In genomic region chr5:1743769-1744085, GRCh38 we compare ENCODE assay signal across 16 cellular contexts. TPM values are rescaled to one million over a fixed set of nuclear protein-coding genes. Genes with fewer than 3 reads are reported as not detected.
DNase-seq lines count a peak whose midpoint lies in the region; ATAC-seq and TF ChIP-seq lines count a peak whose summit lies in the region.
"Had no signal": no experiment of that assay in that cellular context is flagged by ENCODE, and none has a peak within 500 bp of the region (broad histone marks: within the 10 kb centered on the region; RNA-seq: fewer than 3 reads in every experiment).

No MANE protein-coding gene starts in this region.

- H3K9me3 ChIP-seq in parathyroid adenoma (ENCODE audit: control insufficient read depth, low read length) (no peaks in the 10 kb centered on the region), upper lobe of right lung (peaks cover 4% of the 10 kb centered on the region), esophagus muscularis mucosa (peaks cover 0 to 29% (median 13%) of the 10 kb centered on the region in 4 donors)

- CTCF ChIA-PET in WTC11 (lab: Charles Lee) = interaction anchor here (1.0 kb wide), 1 partner anchor 20 kb away, joined by 3 read pairs; no protein-coding TSS in a partner anchor

- H3K36me3 ChIP-seq in parathyroid adenoma (ENCODE audit: control insufficient read depth, insufficient read depth, low read length) = no peaks in the 10 kb centered on the region
- H3K36me3 ChIP-seq in upper lobe of right lung = no peaks in the 10 kb centered on the region
- H3K36me3 ChIP-seq in esophagus muscularis mucosa = no peaks in the 10 kb centered on the region

- 62% methylated on average over 4 of the region's 5 CpGs for WGBS in esophagus muscularis mucosa

- DNase-seq in cardiac septum (ENCODE audit: low spot score) (peak; percentile 75), Right ventricle myocardium inferior (ENCODE audit: missing footprints) (no peak), WTC11 (ENCODE audit: low spot score) (peak; percentile 1), upper lobe of right lung (peak; percentile 23), esophagus muscularis mucosa (ENCODE audit: extremely low spot score) (no peak)
- DNase-seq in stimulated activated effector memory CD8-positive, alpha-beta T cell treated with anti-CD3 and anti-CD28 coated beads, Interleukin-12 subunit alpha, Interleukin-12 subunit beta, amount 100 ng/mL, for 72 hours (ENCODE audit: low spot score in 2 of 2) = no peak
- DNase-seq: DMS79 treated with DMSO at 0.1 percent for 48 hours, NCI-H1105 treated with DMSO at 0.1 percent for 48 hours, NCI-H1694, NCI-H510A, NCI-H774, SHP77 treated with DMSO at 0.1 percent for 48 hours had no signal

- H3K9ac ChIP-seq in parathyroid adenoma = no peak overlapping the region

- TF ChIP-seq CTCF in WTC11 (IDR thresholded peaks at IDR 0.05) (no peak), parathyroid adenoma (IDR thresholded peaks at IDR 0.05) (no peak), upper lobe of right lung (IDR thresholded peaks at IDR 0.05) (no peak), esophagus muscularis mucosa (IDR thresholded peaks at IDR 0.05) (no peak)

- H2AFZ ChIP-seq in parathyroid adenoma = peak overlapping the region; percentile 22
- H2AFZ ChIP-seq: GM23338 had no signal

- H3K4me3 ChIP-seq in parathyroid adenoma (ENCODE audit: low read depth, low read length) (no peak overlapping the region), upper lobe of right lung (no peak overlapping the region), esophagus muscularis mucosa (no peak overlapping the region)
- H3K4me3 ChIP-seq: GM23338, K562 had no signal

- POLR2A ChIA-PET in WTC11 (lab: Charles Lee) = no interaction called here

- ATAC-seq in Right ventricle myocardium inferior (no peak), WTC11 (no peak), upper lobe of right lung (no peak)
- no peak for ATAC-seq in stimulated activated effector memory CD8-positive, alpha-beta T cell treated with anti-CD3 and anti-CD28 coated beads, Interleukin-12 subunit alpha, Interleukin-12 subunit beta, amount 100 ng/mL, for 72 hours
- ATAC-seq: GM23338, K562 had no signal

- no peaks in the 10 kb centered on the region for H3K79me2 ChIP-seq in parathyroid adenoma

- no peak overlapping the region for H3K27ac Mint-ChIP-seq in WTC11
- H3K27ac Mint-ChIP-seq in stimulated activated effector memory CD8-positive, alpha-beta T cell treated with anti-CD3 and anti-CD28 coated beads, Interleukin-12 subunit alpha, Interleukin-12 subunit beta, amount 100 ng/mL, for 72 hours = no peak overlapping the region
- H3K27ac Mint-ChIP-seq: GM23338 had no signal

- H3K27me3 ChIP-seq in parathyroid adenoma (ENCODE audit: control insufficient read depth, insufficient read depth, low read length) (no peaks in the 10 kb centered on the region), upper lobe of right lung (no peaks in the 10 kb centered on the region), esophagus muscularis mucosa (peaks cover 0 to 29% (median 0%) of the 10 kb centered on the region in 4 donors)

- H3K4me2 ChIP-seq in parathyroid adenoma (ENCODE audit: low read length) = no peak overlapping the region
- H3K4me2 ChIP-seq: GM23338 had no signal

- peaks cover 15% of the 10 kb centered on the region for H3K36me3 Mint-ChIP-seq in WTC11
- no peaks in the 10 kb centered on the region for H3K36me3 Mint-ChIP-seq in stimulated activated effector memory CD8-positive, alpha-beta T cell treated with anti-CD3 and anti-CD28 coated beads, Interleukin-12 subunit alpha, Interleukin-12 subunit beta, amount 100 ng/mL, for 72 hours

- no peak for TF ChIP-seq EP300 in esophagus muscularis mucosa (IDR thresholded peaks at IDR 0.05)

- H3K9me3 Mint-ChIP-seq in WTC11 = peaks cover 35% of the 10 kb centered on the region
- peaks cover 7% of the 10 kb centered on the region for H3K9me3 Mint-ChIP-seq in stimulated activated effector memory CD8-positive, alpha-beta T cell treated with anti-CD3 and anti-CD28 coated beads, Interleukin-12 subunit alpha, Interleukin-12 subunit beta, amount 100 ng/mL, for 72 hours

- H3K27me3 Mint-ChIP-seq in WTC11 (ENCODE audit: low read depth) = peaks cover 4% of the 10 kb centered on the region; the same call in 1 of the 2 replicates

- no peak overlapping the region for H3K27ac ChIP-seq in parathyroid adenoma
- H3K27ac ChIP-seq in upper lobe of right lung = no peak overlapping the region
- H3K27ac ChIP-seq in esophagus muscularis mucosa (replicated peaks in 1 of 4) = no peak overlapping the region
- H3K27ac ChIP-seq: C4-2B had no signal

- H3K4me1 ChIP-seq in parathyroid adenoma (no peaks in the 10 kb centered on the region), upper lobe of right lung (no peaks in the 10 kb centered on the region), esophagus muscularis mucosa (no peaks in the 10 kb centered on the region)

- H3K4me1 Mint-ChIP-seq in WTC11 = no peaks in the 10 kb centered on the region
- H3K4me1 Mint-ChIP-seq in stimulated activated effector memory CD8-positive, alpha-beta T cell treated with anti-CD3 and anti-CD28 coated beads, Interleukin-12 subunit alpha, Interleukin-12 subunit beta, amount 100 ng/mL, for 72 hours = no peaks in the 10 kb centered on the region
- H3K4me1 Mint-ChIP-seq: GM23338 had no signal

- intact Hi-C loops in cardiac septum (cut with DNase I) = no loop called here
- intact Hi-C loops in Right ventricle myocardium inferior (cut with DNase I) = no loop called here
- intact Hi-C loops in upper lobe of right lung (cut with DNase I) = no loop called here
- intact Hi-C loops in esophagus muscularis mucosa (cut with DNase I) = no loop called here

- H3K4me3 Mint-ChIP-seq in WTC11 = no peak overlapping the region
- no peak overlapping the region for H3K4me3 Mint-ChIP-seq in stimulated activated effector memory CD8-positive, alpha-beta T cell treated with anti-CD3 and anti-CD28 coated beads, Interleukin-12 subunit alpha, Interleukin-12 subunit beta, amount 100 ng/mL, for 72 hours
- H3K4me3 Mint-ChIP-seq: GM23338 had no signal

- no peak for TF ChIP-seq POLR2A in esophagus muscularis mucosa (IDR thresholded peaks at IDR 0.05; ENCODE audit: low read depth)

TF ChIP-seq in WTC11, 78 proteins besides CTCF, POLR2A, EP300 and RAD21 (continues in another document):
- TF ChIP-seq ETV6 (CRISPR knock-in tag; IDR thresholded peaks at IDR 0.05) (no peak), GRHL2 (CRISPR knock-in tag; IDR thresholded peaks at IDR 0.05; ENCODE audit: insufficient replicate concordance, severe bottlenecking) (no peak), NFATC4 (CRISPR knock-in tag; IDR thresholded peaks at IDR 0.05) (no peak), JUN (CRISPR knock-in tag; IDR thresholded peaks at IDR 0.05) (no peak), CDX4 (CRISPR knock-in tag; IDR thresholded peaks at IDR 0.05; ENCODE audit: borderline replicate concordance) (no peak), CREM (CRISPR knock-in tag; IDR thresholded peaks at IDR 0.05) (no peak), ELF4 (CRISPR knock-in tag; IDR thresholded peaks at IDR 0.05; ENCODE audit: low read depth) (no peak)
- TF ChIP-seq, protein P1, sequence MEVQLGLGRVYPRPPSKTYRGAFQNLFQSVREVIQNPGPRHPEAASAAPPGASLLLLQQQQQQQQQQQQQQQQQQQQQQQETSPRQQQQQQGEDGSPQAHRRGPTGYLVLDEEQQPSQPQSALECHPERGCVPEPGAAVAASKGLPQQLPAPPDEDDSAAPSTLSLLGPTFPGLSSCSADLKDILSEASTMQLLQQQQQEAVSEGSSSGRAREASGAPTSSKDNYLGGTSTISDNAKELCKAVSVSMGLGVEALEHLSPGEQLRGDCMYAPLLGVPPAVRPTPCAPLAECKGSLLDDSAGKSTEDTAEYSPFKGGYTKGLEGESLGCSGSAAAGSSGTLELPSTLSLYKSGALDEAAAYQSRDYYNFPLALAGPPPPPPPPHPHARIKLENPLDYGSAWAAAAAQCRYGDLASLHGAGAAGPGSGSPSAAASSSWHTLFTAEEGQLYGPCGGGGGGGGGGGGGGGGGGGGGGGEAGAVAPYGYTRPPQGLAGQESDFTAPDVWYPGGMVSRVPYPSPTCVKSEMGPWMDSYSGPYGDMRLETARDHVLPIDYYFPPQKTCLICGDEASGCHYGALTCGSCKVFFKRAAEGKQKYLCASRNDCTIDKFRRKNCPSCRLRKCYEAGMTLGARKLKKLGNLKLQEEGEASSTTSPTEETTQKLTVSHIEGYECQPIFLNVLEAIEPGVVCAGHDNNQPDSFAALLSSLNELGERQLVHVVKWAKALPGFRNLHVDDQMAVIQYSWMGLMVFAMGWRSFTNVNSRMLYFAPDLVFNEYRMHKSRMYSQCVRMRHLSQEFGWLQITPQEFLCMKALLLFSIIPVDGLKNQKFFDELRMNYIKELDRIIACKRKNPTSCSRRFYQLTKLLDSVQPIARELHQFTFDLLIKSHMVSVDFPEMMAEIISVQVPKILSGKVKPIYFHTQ (CRISPR knock-in tag; IDR thresholded peaks at IDR 0.05) = no peak
- TF ChIP-seq, protein P2, sequence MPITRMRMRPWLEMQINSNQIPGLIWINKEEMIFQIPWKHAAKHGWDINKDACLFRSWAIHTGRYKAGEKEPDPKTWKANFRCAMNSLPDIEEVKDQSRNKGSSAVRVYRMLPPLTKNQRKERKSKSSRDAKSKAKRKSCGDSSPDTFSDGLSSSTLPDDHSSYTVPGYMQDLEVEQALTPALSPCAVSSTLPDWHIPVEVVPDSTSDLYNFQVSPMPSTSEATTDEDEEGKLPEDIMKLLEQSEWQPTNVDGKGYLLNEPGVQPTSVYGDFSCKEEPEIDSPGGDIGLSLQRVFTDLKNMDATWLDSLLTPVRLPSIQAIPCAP (CRISPR knock-in tag; IDR thresholded peaks at IDR 0.05) = no peak

RNA-seq across cellular contexts. Expression of gene MRPL36, which starts 55.9 kb away (rescaled TPM):
- total RNA-seq in cardiac septum (43.2 TPM), Right ventricle myocardium inferior (62.3 TPM), WTC11 (2021) (52.8 to 61.2 TPM (median 55.9 TPM) in 3 replicates), upper lobe of right lung (29.4 TPM), esophagus muscularis mucosa (10 to 100 TPM; 42.6 to 56.1 (median 46.2) TPM)

RNA-seq across cellular contexts. Expression of gene NDUFS6, which starts 57.5 kb away (rescaled TPM):
- total RNA-seq in cardiac septum (78.6 TPM), Right ventricle myocardium inferior (134 TPM), WTC11 (2021) (75.8 to 84.3 TPM (median 77.4 TPM) in 3 replicates), upper lobe of right lung (23.5 TPM), esophagus muscularis mucosa (10 to 100 TPM; 54.7 to 66.4 (median 55.7) TPM)

Comparison
In these comparisons a context has a peak if more than half of its experiments do, and no peak if none do; other contexts are left out.
1. DNase-seq: peak in cardiac septum (single experiment), WTC11 (single experiment) and upper lobe of right lung (single experiment); none in Right ventricle myocardium inferior (single experiment), esophagus muscularis mucosa (single experiment) and stimulated activated effector memory CD8-positive, alpha-beta T cell treated with anti-CD3 and anti-CD28 coated beads, Interleukin-12 subunit alpha, Interleukin-12 subunit beta, amount 100 ng/mL, for 72 hours (0 of 2).